ENCODE assay signal across 16 cellular contexts in the genomic region with DNA sequence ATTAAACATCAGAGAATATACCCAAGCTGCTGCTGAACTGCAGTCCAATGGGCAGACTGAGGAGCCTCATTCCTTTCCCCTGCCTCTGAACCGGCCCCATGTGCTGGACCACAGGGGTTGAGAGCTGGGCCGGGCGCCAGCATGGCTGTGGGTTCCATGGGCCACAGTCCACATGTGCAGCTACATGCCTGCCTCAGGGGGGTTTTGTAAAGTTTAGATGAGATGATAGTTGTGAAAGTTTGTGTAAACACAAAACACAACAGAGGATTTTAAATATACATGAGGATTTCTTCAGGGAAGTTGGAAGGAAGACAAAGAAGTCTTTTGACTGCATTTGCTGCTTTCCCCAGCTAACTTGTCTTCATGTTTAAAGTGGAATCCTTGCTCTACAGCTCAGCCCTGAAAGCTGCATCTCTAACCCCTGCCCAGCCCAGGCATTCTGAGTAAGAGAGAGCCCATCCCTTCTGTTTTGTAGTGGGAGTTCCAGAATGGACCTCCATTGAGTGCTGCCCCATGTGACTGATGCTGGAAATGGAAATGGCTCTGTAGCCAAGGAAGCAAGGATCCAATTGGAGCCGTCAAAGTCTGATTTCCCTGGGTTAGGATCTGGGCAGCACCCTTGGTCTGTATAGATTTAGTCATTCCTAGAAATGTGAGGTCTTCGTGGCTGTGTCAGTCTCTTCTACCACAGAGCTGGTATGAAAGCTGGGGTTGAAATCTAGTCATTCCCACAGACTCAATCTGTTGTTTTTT. TPM values are rescaled to one million over a fixed set of nuclear protein-coding genes. Genes with fewer than 3 reads are reported as not detected.
DNase-seq lines count a peak whose midpoint lies in the region; ATAC-seq and TF ChIP-seq lines count a peak whose summit lies in the region.
"Had no signal": no experiment of that assay in that cellular context is flagged by ENCODE, and none has a peak within 500 bp of the region (broad histone marks: within the 10 kb centered on the region; RNA-seq: fewer than 3 reads in every experiment).

No MANE protein-coding gene starts in this region.

- peak; percentile 57 to 79 for ATAC-seq in natural killer cell treated with Interleukin-12 subunit alpha and Interleukin-12 subunit beta and Interleukin-15 and Interleukin-18, amount 100 ng/mL, for 72 hours
- ATAC-seq in natural killer cell, result no peak
- no peak for ATAC-seq in psoas muscle
- ATAC-seq in GM18498 (IDR thresholded peaks at IDR 0.05; ENCODE audit: unreplicated experiment), result no peak
- no peak for ATAC-seq in GM21423 (IDR thresholded peaks at IDR 0.05; ENCODE audit: unreplicated experiment)
- ATAC-seq: heart left ventricle, lower lobe of right lung had no signal

- intact Hi-C loops in natural killer cell (cut with micrococcal nuclease), result no loop called here
- intact Hi-C loops in psoas muscle (cut with DNase I), result no loop called here
- intact Hi-C loops in cardiac septum (cut with DNase I), result no loop called here

- H3K9me2 ChIP-seq in hepatocyte (replicated peaks; ENCODE audit: insufficient read depth), result no peaks in the 10 kb centered on the region

- H4K20me1 ChIP-seq in hepatocyte (ENCODE audit: insufficient read depth, poor library complexity, severe bottlenecking), result no peaks in the 10 kb centered on the region

- H3K9me3 Mint-ChIP-seq in natural killer cell treated with Interleukin-12 subunit alpha and Interleukin-12 subunit beta and Interleukin-15 and Interleukin-18, amount 100 ng/mL, for 72 hours, result no peaks in the 10 kb centered on the region
- H3K9me3 Mint-ChIP-seq in natural killer cell, result no peaks in the 10 kb centered on the region
- H3K9me3 Mint-ChIP-seq: activated T-helper 1 cell treated with anti-CD3 and anti-CD28 coated beads, Interleukin-12 subunit alpha, Interleukin-12 subunit beta, Interleukin-2, Interleukin-4 antibody, amounts not matched to agents 30 ng/mL and 10 ng/mL and 1 ng/mL, durations not matched to agents 14 hours and 24 hours and 36 hours had no signal

- peak overlapping the region; percentile 40 for H3K27ac ChIP-seq in hepatocyte
- H3K27ac ChIP-seq in psoas muscle, result no peak overlapping the region
- H3K27ac ChIP-seq: heart left ventricle, lower lobe of right lung, thoracic aorta had no signal

- H2AFZ ChIP-seq in hepatocyte, result no peak overlapping the region

- no peak overlapping the region for H3K9ac ChIP-seq in adipocyte (ENCODE audit: low read length)

- H3K9me3 ChIP-seq in adipocyte (ENCODE audit: control insufficient read depth, low read length) (no peaks in the 10 kb centered on the region), hepatocyte (ENCODE audit: low read depth) (no peaks in the 10 kb centered on the region), psoas muscle (no peaks in the 10 kb centered on the region)
- H3K9me3 ChIP-seq: heart left ventricle, lower lobe of right lung, thoracic aorta had no signal

- DNase-seq in natural killer cell treated with Interleukin-12 subunit alpha and Interleukin-12 subunit beta and Interleukin-15 and Interleukin-18, amount 100 ng/mL, for 72 hours (ENCODE audit: low spot score), result no peak
- DNase-seq in natural killer cell (no peak), adipocyte (ENCODE audit: low read depth) (peak; percentile 87), hepatocyte (ENCODE audit: low spot score) (peak; percentile 51), psoas muscle (no peak), cardiac septum (ENCODE audit: low spot score) (no peak)
- DNase-seq: AML-193, heart left ventricle, lower lobe of right lung, NCI-H69, SIG-M5 had no signal

- no peaks in the 10 kb centered on the region for H3K36me3 Mint-ChIP-seq in natural killer cell treated with Interleukin-12 subunit alpha and Interleukin-12 subunit beta and Interleukin-15 and Interleukin-18, amount 100 ng/mL, for 72 hours
- H3K36me3 Mint-ChIP-seq in natural killer cell, result no peaks in the 10 kb centered on the region

- TF ChIP-seq CTCF in natural killer cell (IDR thresholded peaks at IDR 0.05) (no peak), hepatocyte (IDR thresholded peaks at IDR 0.05; ENCODE audit: poor library complexity) (no peak), psoas muscle (IDR thresholded peaks at IDR 0.05) (no peak)

- H3K27me3 Mint-ChIP-seq in natural killer cell treated with Interleukin-12 subunit alpha and Interleukin-12 subunit beta and Interleukin-15 and Interleukin-18, amount 100 ng/mL, for 72 hours, result peaks cover 3 to 7% of the 10 kb centered on the region in 2 donors
- H3K27me3 Mint-ChIP-seq in natural killer cell (ENCODE audit: low read depth in 2 of 2), result no peaks in the 10 kb centered on the region
- H3K27me3 Mint-ChIP-seq: progenitor cell of endocrine pancreas had no signal

- H3K36me3 ChIP-seq in adipocyte (ENCODE audit: control insufficient read depth, insufficient read depth, low read length, severe bottlenecking) (no peaks in the 10 kb centered on the region), hepatocyte (replicated peaks; ENCODE audit: insufficient read depth, low read depth) (no peaks in the 10 kb centered on the region), psoas muscle (ENCODE audit: insufficient read depth in 1 of 2, low read depth in 1 of 2) (no peaks in the 10 kb centered on the region)
- H3K36me3 ChIP-seq: heart left ventricle, lower lobe of right lung, thoracic aorta had no signal

- H3K4me3 Mint-ChIP-seq in natural killer cell treated with Interleukin-12 subunit alpha and Interleukin-12 subunit beta and Interleukin-15 and Interleukin-18, amount 100 ng/mL, for 72 hours, result no peak overlapping the region
- H3K4me3 Mint-ChIP-seq in natural killer cell, result no peak overlapping the region
- H3K4me3 Mint-ChIP-seq: activated T-helper 1 cell treated with anti-CD3 and anti-CD28 coated beads, Interleukin-12 subunit alpha, Interleukin-12 subunit beta, Interleukin-2, Interleukin-4 antibody, amounts not matched to agents 30 ng/mL and 10 ng/mL and 1 ng/mL, durations not matched to agents 14 hours and 24 hours and 36 hours had no signal

- H3K27me3 ChIP-seq in adipocyte (replicated peaks; ENCODE audit: control insufficient read depth, insufficient read depth, low read length) (no peaks in the 10 kb centered on the region), hepatocyte (no peaks in the 10 kb centered on the region), psoas muscle (ENCODE audit: insufficient read depth in 3 of 3, low read length in 2 of 3) (no peaks in the 10 kb centered on the region)
- H3K27me3 ChIP-seq: heart left ventricle had no signal

- no peak overlapping the region for H3K27ac Mint-ChIP-seq in natural killer cell treated with Interleukin-12 subunit alpha and Interleukin-12 subunit beta and Interleukin-15 and Interleukin-18, amount 100 ng/mL, for 72 hours
- H3K27ac Mint-ChIP-seq in natural killer cell, result no peak overlapping the region
- H3K27ac Mint-ChIP-seq: activated T-helper 1 cell treated with anti-CD3 and anti-CD28 coated beads, Interleukin-12 subunit alpha, Interleukin-12 subunit beta, Interleukin-2, Interleukin-4 antibody, amounts not matched to agents 30 ng/mL and 10 ng/mL and 1 ng/mL, durations not matched to agents 14 hours and 24 hours and 36 hours; progenitor cell of endocrine pancreas had no signal

- H3K4me1 ChIP-seq in adipocyte (ENCODE audit: control insufficient read depth, insufficient read depth, low read length) (peaks cover 5% of the 10 kb centered on the region), hepatocyte (ENCODE audit: insufficient read depth) (peaks cover 6% of the 10 kb centered on the region), psoas muscle (no peaks in the 10 kb centered on the region)
- H3K4me1 ChIP-seq: heart left ventricle, lower lobe of right lung had no signal

- 65% methylated on average over 5 of the region's 5 CpGs for WGBS in hepatocyte (ENCODE audit: low lambda C conversion rate, missing lambda C conversion rate)
- WGBS in psoas muscle, 3 donors, result 74 to 79% (median 74%) methylated on average over 5 of the region's 5 CpGs

- H3K4me2 ChIP-seq in hepatocyte, result no peak overlapping the region

- H3K79me2 ChIP-seq in hepatocyte, result no peaks in the 10 kb centered on the region

- H3K4me3 ChIP-seq in adipocyte (ENCODE audit: low read length) (no peak overlapping the region), hepatocyte (no peak overlapping the region), psoas muscle (no peak overlapping the region)
- H3K4me3 ChIP-seq: heart left ventricle, lower lobe of right lung, thoracic aorta had no signal

- peaks cover 0 to 6% of the 10 kb centered on the region in 2 donors for H3K4me1 Mint-ChIP-seq in natural killer cell treated with Interleukin-12 subunit alpha and Interleukin-12 subunit beta and Interleukin-15 and Interleukin-18, amount 100 ng/mL, for 72 hours (ENCODE audit: low read depth in 2 of 2)
- H3K4me1 Mint-ChIP-seq in natural killer cell, result peaks cover 0 to 7% of the 10 kb centered on the region in 2 donors

RNA-seq across cellular contexts. Expression of a gene that starts 17.5 kb away (rescaled TPM):
- 1 to 10 TPM; 2.7 to 4.7 TPM for total RNA-seq in natural killer cell treated with Interleukin-12 subunit alpha and Interleukin-12 subunit beta and Interleukin-15 and Interleukin-18, amount 100 ng/mL, for 72 hours
- total RNA-seq in natural killer cell (1 to 10 TPM in 1 of 3 donors, under 1 TPM in 2; 0.25 to 1.4 (median 0.61) TPM), hepatocyte (20.0 and 21.5 TPM in 2 replicates), psoas muscle (under 1 TPM in 3 of 4 donors, not detected in 1; 0.55 to 0.93 (median 0.90) TPM), cardiac septum (0.51 TPM)
- polyA plus RNA-seq in hepatocyte (18.9 and 19.3 TPM in 2 replicates), psoas muscle (under 1 TPM; 0.06 to 0.12 (median 0.07) TPM)

Comparison
In these comparisons a context has a peak if more than half of its experiments do, and no peak if none do; other contexts are left out.
1. ATAC-seq: peak in natural killer cell treated with Interleukin-12 subunit alpha and Interleukin-12 subunit beta and Interleukin-15 and Interleukin-18, amount 100 ng/mL, for 72 hours (2 of 2); none in natural killer cell (0 of 3), psoas muscle (0 of 4), GM18498 (single experiment) and GM21423 (single experiment).
2. DNase-seq: peak in adipocyte (single experiment) and hepatocyte (single experiment); none in natural killer cell treated with Interleukin-12 subunit alpha and Interleukin-12 subunit beta and Interleukin-15 and Interleukin-18, amount 100 ng/mL, for 72 hours (single experiment), natural killer cell (single experiment), psoas muscle (0 of 2) and cardiac septum (single experiment).